ENCODE assay signal across 5 cellular contexts in the genomic region with DNA sequence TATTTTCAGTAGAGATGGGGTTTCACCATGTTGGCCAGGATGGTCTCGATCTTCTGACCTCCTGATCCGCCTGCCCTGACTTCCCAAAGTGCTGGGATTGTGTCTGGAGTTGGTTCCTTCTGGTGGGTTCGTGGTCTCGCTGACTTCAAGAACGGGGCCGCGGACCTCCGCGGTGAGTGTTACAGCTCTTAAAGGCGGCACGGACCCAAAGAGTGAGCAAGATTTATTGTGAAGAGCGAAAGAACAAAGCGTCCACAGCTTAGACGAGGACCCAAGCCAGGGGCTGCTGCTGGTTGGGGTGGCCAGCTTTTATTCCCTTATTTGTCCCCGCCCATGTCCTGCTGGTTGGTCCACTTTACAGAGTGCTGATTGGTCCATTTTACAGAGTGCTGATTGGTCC.
DNase-seq lines count a peak whose midpoint lies in the region; ATAC-seq, FAIRE-seq and TF ChIP-seq lines count a peak whose summit lies in the region.
"Not testable (repeated sequence)": the region's sequence is repeated elsewhere in the genome, so short reads cannot be mapped to it uniquely, and the experiment has no call there.

No MANE protein-coding gene starts in this region.

- not testable (repeated sequence) for H3K4me3 ChIP-seq in RWPE2 (ENCODE audit: severe bottlenecking); K562; right atrium auricular region; spleen

- not testable (repeated sequence) for TF ChIP-seq CTCF in RWPE2 (IDR thresholded peaks at IDR 0.05; ENCODE audit: poor library complexity, severe bottlenecking); K562 (IDR thresholded peaks at IDR 0.05 in 2 of 3, conservative IDR thresholded peaks at IDR 0.05 in 1 of 3; ENCODE audit: insufficient read depth in 2 of 3, low read depth in 1 of 3, low read length in 3 of 3); right atrium auricular region (IDR thresholded peaks at IDR 0.05); spleen (IDR thresholded peaks at IDR 0.05 in 8 of 11, conservative IDR thresholded peaks at IDR 0.05 in 3 of 11)

- H3K79me2 ChIP-seq in K562 (ENCODE audit: control insufficient read depth, insufficient read depth, low read length) = not testable (repeated sequence)

- H3K36me3 ChIP-seq in RWPE2 (ENCODE audit: low read depth); K562 (ENCODE audit: control insufficient read depth, insufficient read depth, low read length); right atrium auricular region: not testable (repeated sequence)
- peaks cover 0 to 16% (median 0%) of the 10 kb centered on the region in 6 donors for H3K36me3 ChIP-seq in spleen

- not testable (repeated sequence) for H4K20me1 ChIP-seq in K562 (replicated peaks; ENCODE audit: control insufficient read depth, insufficient read depth, low read length)

- in situ Hi-C loops in K562 (cut with MboI) = not testable (repeated sequence)

- not testable (repeated sequence) for H3K27me3 ChIP-seq in RWPE2 (ENCODE audit: insufficient read depth, poor library complexity, severe bottlenecking); K562 (ENCODE audit: control insufficient read depth in 2 of 2, insufficient read depth in 2 of 2, low read length in 2 of 2); right atrium auricular region; spleen (replicated peaks in 1 of 7)

- not testable (repeated sequence) for FAIRE-seq in K562 (lab: Jason Lieb, UNC)

- H3K9me3 ChIP-seq in RWPE2 (ENCODE audit: severe bottlenecking); K562 (replicated peaks; ENCODE audit: control insufficient read depth, insufficient read depth, low read depth, low read length); right atrium auricular region; spleen: not testable (repeated sequence)

- H3K4me2 ChIP-seq in K562 (ENCODE audit: insufficient read depth, low read length) = not testable (repeated sequence)

- not testable (repeated sequence) for H3K27ac ChIP-seq in RWPE2 (ENCODE audit: poor library complexity, severe bottlenecking); K562 (ENCODE audit: extremely low read depth, low read depth, low read length); right atrium auricular region; spleen

- 62% methylated on average over 15 of the region's 15 CpGs for WGBS in K562 (ENCODE audit: insufficient coverage, low coverage, missing lambda C conversion rate)
- 96 to 98% (median 98%) methylated on average over 15 of the region's 15 CpGs for WGBS in spleen, 5 donors

- TF ChIP-seq EP300 in K562 (IDR thresholded peaks at IDR 0.05; ENCODE audit: low read length) = not testable (repeated sequence)

- intact Hi-C loops in K562 (cut with micrococcal nuclease); spleen (cut with DNase I; ENCODE audit: low total_unique reads): not testable (repeated sequence)

- CTCF ChIA-PET in K562 (lab: Yijun Ruan, JAX; ENCODE audit: low intra/inter-chr PET ratio) = not testable (repeated sequence)

- TF ChIP-seq RAD21 in K562 (CRISPR knock-in tag; conservative IDR thresholded peaks at IDR 0.05 in 1 of 2, IDR thresholded peaks at IDR 0.05 in 1 of 2) = not testable (repeated sequence)

- TF ChIP-seq POLR2A in K562 (conservative IDR thresholded peaks at IDR 0.05); spleen (IDR thresholded peaks at IDR 0.05): not testable (repeated sequence)

- ATAC-seq in RWPE2 (ENCODE audit: low read depth); K562: not testable (repeated sequence)

- DNase-seq in RWPE2 (ENCODE audit: low spot score) (peak; percentile 29), right atrium auricular region (ENCODE audit: low spot score) (peak; percentile 40), mesenteric fat pad (ENCODE audit: low spot score) (peak; percentile 49), spleen (peak; percentile 34)
- DNase-seq in K562 (ENCODE audit: extremely low read depth in 1 of 4, low spot score in 3 of 4) = not testable (repeated sequence)

- not testable (repeated sequence) for H3K9me1 ChIP-seq in K562 (ENCODE audit: control insufficient read depth, insufficient read depth, low read length)

- not testable (repeated sequence) for H2AFZ ChIP-seq in K562 (ENCODE audit: low read depth, low read length)

- not testable (repeated sequence) for H3K9ac ChIP-seq in K562 (ENCODE audit: insufficient read depth in 1 of 2, low read depth in 2 of 2, low read length in 2 of 2)

- H3K4me1 ChIP-seq in RWPE2 (ENCODE audit: insufficient read depth, poor library complexity, severe bottlenecking); K562 (replicated peaks in 1 of 2; ENCODE audit: control insufficient read depth in 2 of 2, insufficient read depth in 2 of 2, low read length in 2 of 2); right atrium auricular region; spleen: not testable (repeated sequence)

- POLR2A ChIA-PET in K562 (lab: Yijun Ruan, JAX) = interaction anchor here (0.7 to 1.1 kb wide), 3 partner anchors 13 to 116 kb away, joined by 3 read pairs; no protein-coding TSS in a partner anchor

- not testable (repeated sequence) for BruUV-seq in K562 (replicated peaks; lab: Mats Ljungman, UMichigan)

TF ChIP-seq in K562, 482 proteins besides CTCF, POLR2A, EP300 and RAD21:
- peak; percentile 53 for TF ChIP-seq NFYB (IDR thresholded peaks at IDR 0.05; ENCODE audit: extremely low read depth, insufficient read length)
